ENCODE assay signal across 1 cellular context in the genomic region with DNA sequence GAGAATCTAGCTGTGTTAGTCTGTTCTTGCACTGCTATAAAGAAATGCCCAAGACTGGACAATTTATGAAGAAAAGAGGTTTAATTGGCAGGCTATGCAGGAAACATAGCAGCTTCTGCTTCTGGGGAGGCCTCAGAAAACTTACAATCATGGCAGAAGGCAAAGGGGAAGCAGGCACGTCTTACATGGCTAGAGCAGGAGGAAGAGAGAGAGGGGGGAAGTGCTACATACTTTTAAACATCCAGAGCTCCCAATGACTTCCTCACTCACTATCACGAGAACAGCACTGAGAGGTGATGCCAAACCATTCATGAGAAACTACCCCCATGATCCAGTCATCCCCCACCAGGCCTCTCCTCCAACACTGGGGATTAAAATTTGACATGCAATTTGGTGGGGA.
TF ChIP-seq lines count a peak whose summit lies in the region.

No MANE protein-coding gene starts in this region.

TF ChIP-seq in HepG2, 621 proteins besides CTCF, POLR2A, EP300 and RAD21:
- TF ChIP-seq ZNF891 (CRISPR knock-in tag; IDR thresholded peaks at IDR 0.05) = no peak
- TF ChIP-seq GABPB1 (CRISPR knock-in tag; IDR thresholded peaks at IDR 0.05) = no peak
- peak; percentile 100 for TF ChIP-seq ZNF431 (CRISPR knock-in tag; IDR thresholded peaks at IDR 0.05; ENCODE audit: borderline replicate concordance, low read depth)
